9 cellular contexts compared by ENCODE assay signal in the genomic region with DNA sequence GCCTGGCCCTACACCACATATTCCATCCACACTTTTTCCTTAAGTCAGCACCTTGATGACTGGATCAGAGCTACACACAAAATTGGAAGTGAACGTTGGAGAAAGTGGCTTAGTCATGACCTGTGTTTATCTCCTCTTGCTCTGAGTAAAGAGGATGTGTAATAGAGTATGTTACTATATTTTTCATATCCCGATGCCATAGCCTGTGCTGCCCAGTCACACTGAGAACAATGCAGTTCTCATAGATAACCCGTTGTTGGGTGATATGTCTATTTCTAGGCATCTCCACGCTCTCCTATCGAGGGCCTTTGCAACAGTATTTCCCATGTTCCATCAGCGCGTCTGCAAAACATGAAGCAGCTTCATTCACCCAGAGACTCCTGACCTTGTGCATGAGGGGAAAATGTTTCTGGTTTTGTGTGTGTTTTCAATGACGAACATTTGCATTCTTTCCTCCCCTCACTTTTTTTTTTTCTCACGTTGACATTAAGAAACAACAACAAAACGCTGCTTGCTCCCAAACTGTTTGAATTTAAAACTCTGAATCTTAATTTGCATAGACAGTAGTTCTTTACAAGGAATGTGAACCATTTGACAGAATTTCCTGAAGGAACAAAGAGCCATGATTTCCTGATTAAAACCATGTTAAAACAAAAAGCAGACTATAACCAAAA. TPM values are rescaled to one million over a fixed set of nuclear protein-coding genes. Genes with fewer than 3 reads are reported as not detected.
DNase-seq lines count a peak whose midpoint lies in the region; ATAC-seq and TF ChIP-seq lines count a peak whose summit lies in the region.
"Had no signal": no experiment of that assay in that cellular context is flagged by ENCODE, and none has a peak within 500 bp of the region (broad histone marks: within the 10 kb centered on the region; RNA-seq: fewer than 3 reads in every experiment).

No MANE protein-coding gene starts in this region.

- peak overlapping the region in 1 of 2 donors; percentile 17 for H3K4me3 ChIP-seq in muscle layer of colon (ENCODE audit: low read depth in 1 of 2, low read length in 2 of 2)

- no peak overlapping the region for H3K9ac ChIP-seq in muscle layer of colon (ENCODE audit: low read length)

- TF ChIP-seq CTCF in AG09319 (IDR thresholded peaks at IDR 0.05; ENCODE audit: low read depth, low read length) = no peak

- no peaks in the 10 kb centered on the region for H3K36me3 ChIP-seq in muscle layer of colon (ENCODE audit: insufficient read depth, low read length)

- H3K9me3 ChIP-seq in muscle layer of colon (ENCODE audit: low read length) (no peaks in the 10 kb centered on the region), T-helper 17 cell (ENCODE audit: control insufficient read depth, low read length, poor library complexity, severe bottlenecking) (no peaks in the 10 kb centered on the region)

- H3K36me3 Mint-ChIP-seq in T-helper 17 cell (ENCODE audit: low read depth) = no peaks in the 10 kb centered on the region
- H3K36me3 Mint-ChIP-seq: natural killer cell treated with Interleukin-12 subunit alpha and Interleukin-12 subunit beta and Interleukin-15 and Interleukin-18, amount 100 ng/mL, for 72 hours had no signal

- DNase-seq in AG09319 (ENCODE audit: extremely low read depth, low read depth) (peak; percentile 83), M059J (ENCODE audit: low read depth) (peak; percentile 92), dedifferentiated amniotic fluid mesenchymal stem cell (ENCODE audit: extremely low spot score) (peak; percentile 54), T-helper 17 cell (no peak), mesenteric fat pad (ENCODE audit: low spot score) (no peak)

- H3K27ac Mint-ChIP-seq in T-helper 17 cell = no peak overlapping the region

- no peak for ATAC-seq in T-helper 17 cell
- no peak for ATAC-seq in GM21526 (IDR thresholded peaks at IDR 0.05; ENCODE audit: low FRiP score, unreplicated experiment)
- no peak for ATAC-seq in HG03045 (IDR thresholded peaks at IDR 0.05; ENCODE audit: unreplicated experiment)

- H3K4me1 ChIP-seq in muscle layer of colon (ENCODE audit: insufficient read depth, low read length) = peaks cover 83% of the 10 kb centered on the region

- H3K4me1 Mint-ChIP-seq in T-helper 17 cell = peaks cover 9% of the 10 kb centered on the region

- H3K4me3 Mint-ChIP-seq in T-helper 17 cell = no peak overlapping the region
- H3K4me3 Mint-ChIP-seq: natural killer cell treated with Interleukin-12 subunit alpha and Interleukin-12 subunit beta and Interleukin-15 and Interleukin-18, amount 100 ng/mL, for 72 hours had no signal

- no peaks in the 10 kb centered on the region for H3K27me3 ChIP-seq in muscle layer of colon (ENCODE audit: control insufficient read depth in 1 of 2, insufficient read depth in 2 of 2, low read length in 2 of 2)

- H3K27ac ChIP-seq in muscle layer of colon (ENCODE audit: low read depth, low read length) = peak overlapping the region; percentile 89

- no peaks in the 10 kb centered on the region for H3K27me3 Mint-ChIP-seq in T-helper 17 cell
- H3K27me3 Mint-ChIP-seq: natural killer cell treated with Interleukin-12 subunit alpha and Interleukin-12 subunit beta and Interleukin-15 and Interleukin-18, amount 100 ng/mL, for 72 hours had no signal

RNA-seq across cellular contexts. Expression of gene GRK5, which starts 43.4 kb away (rescaled TPM):
- 3.9 and 4.4 TPM in 2 replicates for total RNA-seq in M059J (2014; rRNA removed; shearing (Covaris generic))
- total RNA-seq in T-helper 17 cell = 10 to 100 TPM; 13.9 to 28.5 TPM
- 20.2 TPM for total RNA-seq in mesenteric fat pad

Comparison
In these comparisons a context has a peak if more than half of its experiments do, and no peak if none do; other contexts are left out.
1. DNase-seq: peak in AG09319 (single experiment), M059J (single experiment) and dedifferentiated amniotic fluid mesenchymal stem cell (single experiment); none in T-helper 17 cell (0 of 3) and mesenteric fat pad (single experiment).